In the genomic region with DNA sequence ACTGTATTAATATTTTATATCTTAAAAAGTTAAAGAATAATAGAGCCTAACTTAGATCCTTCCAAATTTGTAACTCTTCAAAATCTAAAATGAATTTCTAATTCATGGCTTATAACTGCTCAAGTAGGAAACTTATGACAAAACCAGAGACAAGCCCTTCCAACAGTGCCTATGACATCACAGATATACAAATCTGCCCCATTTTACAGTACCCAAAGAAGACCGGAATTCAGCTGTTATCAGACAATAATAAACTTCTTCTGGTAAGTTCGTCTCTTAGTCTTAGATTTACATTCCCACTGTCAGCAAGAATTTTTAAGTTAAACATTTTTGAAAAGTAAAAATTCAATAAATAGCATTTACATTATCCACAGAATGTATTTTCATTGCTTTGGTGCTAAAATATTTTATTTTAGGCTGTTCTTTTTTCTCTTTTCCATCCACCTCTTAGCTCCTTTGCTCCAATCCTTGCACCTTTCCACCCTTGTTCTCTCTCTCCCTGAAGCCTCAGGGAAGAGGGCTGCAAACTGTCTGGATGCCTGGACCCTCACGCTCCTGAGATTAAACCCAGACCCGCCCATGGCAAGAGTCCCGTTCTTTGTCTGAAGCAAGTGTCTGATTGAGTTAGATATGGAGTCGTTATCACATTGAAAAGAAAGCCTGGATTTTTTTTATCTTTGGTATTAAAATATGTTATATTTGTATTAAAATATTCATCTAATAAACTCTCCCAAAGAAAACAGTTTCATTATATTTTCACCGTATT, we compare ENCODE assay signal across 29 cellular contexts.
"Had no signal": no experiment of that assay in that cellular context is flagged by ENCODE, and none has a peak within 500 bp of the region (broad histone marks: within the 10 kb centered on the region; RNA-seq: fewer than 3 reads in every experiment).

No MANE protein-coding gene starts in this region.

- FAIRE-seq: bronchial epithelial cell, TTC549 had no signal

- H3K27me3 ChIP-seq: adrenal gland, Peyer's patch had no signal

- H3K36me3 ChIP-seq: adrenal gland, Peyer's patch had no signal

- H3K4me2 ChIP-seq: KMS-11 had no signal

- H3K4me3 Mint-ChIP-seq: activated CD4-positive, alpha-beta T cell treated with anti-CD3 and anti-CD28 coated beads, Interleukin-2, amount 10 ng/mL, durations not matched to agents 7 days and 5 days; activated CD8-positive, alpha-beta T cell treated with anti-CD3 and anti-CD28 coated beads, Interleukin-2, amount 10 ng/mL, durations not matched to agents 7 days and 5 days; activated naive CD4-positive, alpha-beta T cell treated with anti-CD3 and anti-CD28 coated beads for 36 hours; activated T-cell treated with anti-CD3 and anti-CD28 coated beads, Interleukin-2, amount 50 U/mL, for 24 hours; T-helper 1 cell treated with Interleukin-12 subunit alpha and Interleukin-12 subunit beta and Interleukin-4 antibody, amounts not matched to agents 30 μg/mL and 1 μg/mL, for 36 hours; T-helper 2 cell treated with Interferon-gamma antibody and Interleukin-4, amounts not matched to agents 5 μg/mL and 100 μg/mL, for 36 hours had no signal

- H3K4me3 ChIP-seq: adrenal gland, Peyer's patch had no signal

- DNase-seq: activated CD4-positive, alpha-beta T cell treated with anti-CD3 and anti-CD28 coated beads, Interleukin-2, amount 10 ng/mL, durations not matched to agents 7 days and 5 days; activated CD4-positive, alpha-beta T cell treated with anti-CD3 and anti-CD28 coated beads, Interleukin-2, amount 50 U/mL, for 48 hours; activated CD8-positive, alpha-beta T cell treated with anti-CD3 and anti-CD28 coated beads, Interleukin-2, amount 10 ng/mL, durations not matched to agents 7 days and 5 days; activated gamma-delta T cell treated with Interleukin-2 at 50 U/mL for 16 hours; activated naive CD4-positive, alpha-beta T cell treated with anti-CD3 and anti-CD28 coated beads for 36 hours; activated T-cell treated with anti-CD3 and anti-CD28 coated beads, Interleukin-2, amount 50 U/mL, for 24 hours; adrenal gland; anterior cingulate cortex; caudate nucleus; cerebellar nuclear complex; MM.1S; MV-4-11; NCI-H1092; NCI-H1436 treated with DMSO at 0.1 percent for 48 hours; NCI-H1694 treated with DMSO at 0.1 percent for 48 hours; NCI-H2029; NCI-H345; NCI-H524 treated with DMSO at 0.1 percent for 48 hours; PC-3; Peyer's patch; RPMI8226; SIG-M5 had no signal

- H3K4me1 Mint-ChIP-seq: activated CD4-positive, alpha-beta T cell treated with anti-CD3 and anti-CD28 coated beads, Interleukin-2, amount 10 ng/mL, durations not matched to agents 7 days and 5 days had no signal

- H3K9ac ChIP-seq: KMS-11 had no signal

- H3K9me3 ChIP-seq: adrenal gland, Peyer's patch had no signal

- H3K27ac Mint-ChIP-seq: activated CD4-positive, alpha-beta T cell treated with anti-CD3 and anti-CD28 coated beads, Interleukin-2, amount 10 ng/mL, durations not matched to agents 7 days and 5 days; activated CD8-positive, alpha-beta T cell treated with anti-CD3 and anti-CD28 coated beads, Interleukin-2, amount 10 ng/mL, durations not matched to agents 7 days and 5 days; activated naive CD4-positive, alpha-beta T cell treated with anti-CD3 and anti-CD28 coated beads for 36 hours; activated naive CD4-positive, alpha-beta T cell treated with anti-CD3 and anti-CD28 coated beads, Interleukin-2, amount 50 U/mL, for 72 hours; activated T-cell treated with anti-CD3 and anti-CD28 coated beads, Interleukin-2, amount 50 U/mL, for 24 hours; T-helper 1 cell treated with Interleukin-12 subunit alpha and Interleukin-12 subunit beta and Interleukin-4 antibody, amounts not matched to agents 30 μg/mL and 1 μg/mL, for 36 hours; T-helper 2 cell treated with Interferon-gamma antibody and Interleukin-4, amounts not matched to agents 5 μg/mL and 100 μg/mL, for 36 hours had no signal

- ATAC-seq: activated CD8-positive, alpha-beta T cell treated with anti-CD3 and anti-CD28 coated beads, Interleukin-2, amount 10 ng/mL, durations not matched to agents 7 days and 5 days; activated naive CD4-positive, alpha-beta T cell treated with anti-CD3 and anti-CD28 coated beads, Interleukin-2, amount 50 U/mL, for 72 hours; PC-3 had no signal

- H3K27me3 Mint-ChIP-seq: activated CD4-positive, alpha-beta T cell treated with anti-CD3 and anti-CD28 coated beads, Interleukin-2, amount 10 ng/mL, durations not matched to agents 7 days and 5 days; activated T-cell treated with anti-CD3 and anti-CD28 coated beads, Interleukin-2, amount 50 U/mL, for 24 hours; brain had no signal

- H3K9me3 Mint-ChIP-seq: activated CD4-positive, alpha-beta T cell treated with anti-CD3 and anti-CD28 coated beads, Interleukin-2, amount 10 ng/mL, durations not matched to agents 7 days and 5 days; activated naive CD4-positive, alpha-beta T cell treated with anti-CD3 and anti-CD28 coated beads for 36 hours; activated naive CD4-positive, alpha-beta T cell treated with anti-CD3 and anti-CD28 coated beads, Interleukin-2, amount 50 U/mL, for 72 hours; activated T-cell treated with anti-CD3 and anti-CD28 coated beads, Interleukin-2, amount 50 U/mL, for 24 hours; brain; T-helper 1 cell treated with Interleukin-12 subunit alpha and Interleukin-12 subunit beta and Interleukin-4 antibody, amounts not matched to agents 30 μg/mL and 1 μg/mL, for 36 hours; T-helper 2 cell treated with Interferon-gamma antibody and Interleukin-4, amounts not matched to agents 5 μg/mL and 100 μg/mL, for 36 hours had no signal

- H3K36me3 Mint-ChIP-seq: brain had no signal

- H3K4me1 ChIP-seq: Peyer's patch had no signal

- H3K27ac ChIP-seq: adrenal gland, KMS-11, Peyer's patch had no signal
